ENCODE assay signal across 30 cellular contexts in genomic region chr21:36744190-36744559, GRCh38. TPM values are rescaled to one million over a fixed set of nuclear protein-coding genes. Genes with fewer than 3 reads are reported as not detected.
"Had no signal": no experiment of that assay in that cellular context is flagged by ENCODE, and none has a peak within 500 bp of the region (broad histone marks: within the 10 kb centered on the region; RNA-seq: fewer than 3 reads in every experiment).

No MANE protein-coding gene starts in this region.

- H3K4me3 Mint-ChIP-seq: dendritic cell treated with granulocyte-macrophage colony-stimulating factor and Interleukin-4, amounts not matched to agents 40 ng/mL and 50 ng/mL, for 4 days; effector memory CD8-positive, alpha-beta T cell; natural killer cell; stimulated activated naive CD8-positive, alpha-beta T cell treated with anti-CD3 and anti-CD28 coated beads, Interleukin-15, amount 100 ng/mL, for 72 hours had no signal

- H3K4me1 ChIP-seq: colonic mucosa, pancreas had no signal

- H3K27ac ChIP-seq: colonic mucosa, gastroesophageal sphincter, heart right ventricle, lower lobe of right lung, neutrophil, pancreas, suprapubic skin, transverse colon, upper lobe of right lung, uterus had no signal

- H3K27ac Mint-ChIP-seq: dendritic cell treated with granulocyte-macrophage colony-stimulating factor and Interleukin-4, amounts not matched to agents 40 ng/mL and 50 ng/mL, for 4 days; effector memory CD8-positive, alpha-beta T cell; natural killer cell had no signal

- DNase-seq: colonic mucosa; effector memory CD8-positive, alpha-beta T cell; foreskin fibroblast; hippocampal formation; lower lobe of right lung; natural killer cell; retina; stimulated activated CD4-positive, alpha-beta T cell treated with anti-CD3 and anti-CD28 coated beads, Interleukin-12 subunit alpha, Interleukin-12 subunit beta, amount 100 ng/mL, for 4 hours; stimulated activated CD4-positive, alpha-beta T cell treated with anti-CD3 and anti-CD28 coated beads, Interleukin-1b, Interleukin-23, amount 100 ng/mL, for 48 hours; stimulated activated CD4-positive, alpha-beta T cell treated with anti-CD3 and anti-CD28 coated beads, Interleukin-4, amount 100 ng/mL, for 1 hour; stimulated activated CD8-positive, alpha-beta memory T cell treated with anti-CD3 and anti-CD28 coated beads, Interleukin-4, amount 100 ng/mL, for 48 hours; stimulated activated naive CD4-positive, alpha-beta T cell; stimulated activated naive CD8-positive, alpha-beta T cell treated with anti-CD3 and anti-CD28 coated beads, Interleukin-15, amount 100 ng/mL, for 72 hours; transverse colon; uterus had no signal

- H3K36me3 Mint-ChIP-seq: natural killer cell had no signal

- H3K9me3 Mint-ChIP-seq: dendritic cell treated with granulocyte-macrophage colony-stimulating factor and Interleukin-4, amounts not matched to agents 40 ng/mL and 50 ng/mL, for 4 days; effector memory CD8-positive, alpha-beta T cell; natural killer cell; stimulated activated naive CD8-positive, alpha-beta T cell treated with anti-CD3 and anti-CD28 coated beads, Interleukin-15, amount 100 ng/mL, for 72 hours had no signal

- H3K4me2 ChIP-seq: smooth muscle cell had no signal

- FAIRE-seq: islet of Langerhans, pancreas had no signal

- ATAC-seq: effector memory CD8-positive, alpha-beta T cell; esophagus mucosa; gastroesophageal sphincter; lower lobe of right lung; natural killer cell; stimulated activated naive CD8-positive, alpha-beta T cell treated with anti-CD3 and anti-CD28 coated beads, Interleukin-15, amount 100 ng/mL, for 72 hours; upper lobe of right lung had no signal

- H3K36me3 ChIP-seq: colonic mucosa, gastroesophageal sphincter, heart right ventricle, lower lobe of right lung, neutrophil, pancreas, suprapubic skin, transverse colon, upper lobe of right lung, uterus had no signal

- H3K9me3 ChIP-seq: colonic mucosa, gastroesophageal sphincter, heart right ventricle, lower lobe of right lung, neutrophil, pancreas, suprapubic skin, transverse colon, upper lobe of right lung, uterus had no signal

- H3K27me3 ChIP-seq: pancreas had no signal

- H3K4me3 ChIP-seq: colonic mucosa, gastroesophageal sphincter, lower lobe of right lung, pancreas, smooth muscle cell, suprapubic skin, transverse colon, upper lobe of right lung, uterus had no signal

RNA-seq across cellular contexts. Expression of gene SIM2, which starts 45.3 kb away (rescaled TPM):
- total RNA-seq: left ventricle myocardium superior, lower lobe of right lung, mesenteric fat pad, mononuclear cell, natural killer cell, posterior vena cava, smooth muscle cell, upper lobe of right lung had no signal
- polyA plus RNA-seq: neural cell had no signal
